30 cellular contexts compared by ENCODE assay signal in genomic region chr12:57780284-57780897, GRCh38. TPM values are rescaled to one million over a fixed set of nuclear protein-coding genes. Genes with fewer than 3 reads are reported as not detected.
DNase-seq lines count a peak whose midpoint lies in the region; ATAC-seq, FAIRE-seq and TF ChIP-seq lines count a peak whose summit lies in the region.
"Had no signal": no experiment of that assay in that cellular context is flagged by ENCODE, and none has a peak within 500 bp of the region (broad histone marks: within the 10 kb centered on the region; RNA-seq: fewer than 3 reads in every experiment).

No MANE protein-coding gene starts in this region.

- intact Hi-C loops in upper lobe of right lung (cut with DNase I) = no loop called here

- peaks cover 18% of the 10 kb centered on the region for H3F3A ChIP-seq in SK-N-SH (replicated peaks; ENCODE audit: insufficient read depth)

- POLR2A ChIA-PET in activated naive CD8-positive, alpha-beta T cell treated with anti-CD3 and anti-CD28 coated beads, Interleukin-2, amount 10 ng/mL, durations not matched to agents 7 days and 5 days (lab: Charles Lee) = interaction anchor here (3.0 kb wide), 1 partner anchor 8 kb away, joined by 29 read pairs; the partner anchor contains the start of genes EEF1AKMT3 and METTL1
- POLR2A ChIA-PET in RWPE1 (lab: Yijun Ruan, JAX; ENCODE audit: low non-redundant PET) (interaction anchor here (0.6 kb wide), 1 partner anchor 8 kb away, joined by 5 read pairs; no protein-coding TSS in a partner anchor), SK-N-SH (lab: Yijun Ruan, JAX) (no interaction called here)

- no peak for TF ChIP-seq CTCF in RWPE1 (conservative IDR thresholded peaks at IDR 0.05; ENCODE audit: low read depth)
- TF ChIP-seq CTCF in upper lobe of right lung (IDR thresholded peaks at IDR 0.05) = no peak
- no peak for TF ChIP-seq CTCF in SK-N-SH (IDR thresholded peaks at IDR 0.05)

- TF ChIP-seq EP300 in SK-N-SH (IDR thresholded peaks at IDR 0.05; ENCODE audit: borderline replicate concordance in 1 of 2, low read depth in 1 of 2, low read length in 1 of 2) = no peak

- peaks cover 33% of the 10 kb centered on the region for H3K4me1 Mint-ChIP-seq in activated naive CD8-positive, alpha-beta T cell treated with anti-CD3 and anti-CD28 coated beads, Interleukin-2, amount 10 ng/mL, durations not matched to agents 7 days and 5 days
- H3K4me1 Mint-ChIP-seq in activated naive CD8-positive, alpha-beta T cell treated with anti-CD3 and anti-CD28 coated beads, Interleukin-2, amount 50 U/mL, for 24 hours = peaks cover 32% of the 10 kb centered on the region

- H3K27me3 Mint-ChIP-seq in activated naive CD8-positive, alpha-beta T cell treated with anti-CD3 and anti-CD28 coated beads, Interleukin-2, amount 10 ng/mL, durations not matched to agents 7 days and 5 days = no peaks in the 10 kb centered on the region
- H3K27me3 Mint-ChIP-seq in activated naive CD8-positive, alpha-beta T cell treated with anti-CD3 and anti-CD28 coated beads, Interleukin-2, amount 50 U/mL, for 24 hours = no peaks in the 10 kb centered on the region
- H3K27me3 Mint-ChIP-seq: progenitor cell of endocrine pancreas had no signal

- H3K9me2 ChIP-seq in SK-N-SH = no peaks in the 10 kb centered on the region

- H3K9me3 ChIP-seq in effector memory CD4-positive, alpha-beta T cell (ENCODE audit: control insufficient read depth, low read length) = no peaks in the 10 kb centered on the region
- H3K9me3 ChIP-seq in upper lobe of right lung (no peaks in the 10 kb centered on the region), SK-N-SH (no peaks in the 10 kb centered on the region)
- H3K9me3 ChIP-seq: adrenal gland, BE2C, esophagus muscularis mucosa, HAP-1, right lobe of liver, transverse colon had no signal

- no peaks in the 10 kb centered on the region for H4K20me1 ChIP-seq in SK-N-SH (ENCODE audit: insufficient read depth)

- peak overlapping the region; percentile 93 for H3K27ac Mint-ChIP-seq in activated naive CD8-positive, alpha-beta T cell treated with anti-CD3 and anti-CD28 coated beads, Interleukin-2, amount 10 ng/mL, durations not matched to agents 7 days and 5 days
- no peak overlapping the region for H3K27ac Mint-ChIP-seq in activated naive CD8-positive, alpha-beta T cell treated with anti-CD3 and anti-CD28 coated beads, Interleukin-2, amount 50 U/mL, for 24 hours
- H3K27ac Mint-ChIP-seq: progenitor cell of endocrine pancreas had no signal

- peaks cover 39% of the 10 kb centered on the region for H3K4me1 ChIP-seq in effector memory CD4-positive, alpha-beta T cell (ENCODE audit: control insufficient read depth, insufficient read depth, low read length, poor library complexity, severe bottlenecking)
- H3K4me1 ChIP-seq in upper lobe of right lung = peaks cover 18% of the 10 kb centered on the region
- peaks cover 0 to 5% of the 10 kb centered on the region in 2 experiments; a peak in 1 of 4 replicates for H3K4me1 ChIP-seq in SK-N-SH (ENCODE audit: control insufficient read depth in 1 of 2, insufficient read depth in 2 of 2, low read depth in 1 of 2, low read length in 1 of 2)
- H3K4me1 ChIP-seq: BE2C, HAP-1 had no signal

- CTCF ChIA-PET in RWPE1 (lab: Yijun Ruan, JAX) = interaction anchor here (1.4 kb wide), 1 partner anchor 20 kb away, joined by 3 read pairs; no protein-coding TSS in a partner anchor
- CTCF ChIA-PET in SK-N-SH (lab: Yijun Ruan, JAX) = no interaction called here

- H3K9me3 Mint-ChIP-seq in activated naive CD8-positive, alpha-beta T cell treated with anti-CD3 and anti-CD28 coated beads, Interleukin-2, amount 10 ng/mL, durations not matched to agents 7 days and 5 days = no peaks in the 10 kb centered on the region
- H3K9me3 Mint-ChIP-seq in activated naive CD8-positive, alpha-beta T cell treated with anti-CD3 and anti-CD28 coated beads, Interleukin-2, amount 50 U/mL, for 24 hours = no peaks in the 10 kb centered on the region

- H3K27me3 ChIP-seq in effector memory CD4-positive, alpha-beta T cell (replicated peaks; ENCODE audit: control insufficient read depth, insufficient read depth, low read length, poor library complexity, severe bottlenecking) = no peaks in the 10 kb centered on the region
- H3K27me3 ChIP-seq in upper lobe of right lung (no peaks in the 10 kb centered on the region), SK-N-SH (ENCODE audit: insufficient read depth) (no peaks in the 10 kb centered on the region)
- H3K27me3 ChIP-seq: adrenal gland, BE2C, esophagus muscularis mucosa, right lobe of liver, transverse colon had no signal

- H3K4me2 ChIP-seq in SK-N-SH = no peak overlapping the region

- H3K4me3 Mint-ChIP-seq in activated naive CD8-positive, alpha-beta T cell treated with anti-CD3 and anti-CD28 coated beads, Interleukin-2, amount 10 ng/mL, durations not matched to agents 7 days and 5 days = peak overlapping the region; percentile 32
- no peak overlapping the region for H3K4me3 Mint-ChIP-seq in activated naive CD8-positive, alpha-beta T cell treated with anti-CD3 and anti-CD28 coated beads, Interleukin-2, amount 50 U/mL, for 24 hours

- no peaks in the 10 kb centered on the region for H3K36me3 ChIP-seq in effector memory CD4-positive, alpha-beta T cell (ENCODE audit: control insufficient read depth, insufficient read depth, low read length)
- H3K36me3 ChIP-seq in upper lobe of right lung = peaks cover 8% of the 10 kb centered on the region
- H3K36me3 ChIP-seq in SK-N-SH (replicated peaks in 1 of 2; ENCODE audit: control insufficient read depth in 1 of 2, insufficient read depth in 2 of 2, low read length in 1 of 2) = peaks cover 7 to 14% of the 10 kb centered on the region in 2 experiments
- H3K36me3 ChIP-seq: transverse colon had no signal

- H3K27ac ChIP-seq in RWPE1 = 0 out of 2 replicates have a peak overlapping the region, but pooled peaks have one; percentile 10
- peak overlapping the region; percentile 61 for H3K27ac ChIP-seq in effector memory CD4-positive, alpha-beta T cell (ENCODE audit: insufficient read depth, low read length, poor library complexity, severe bottlenecking)
- peak overlapping the region; percentile 6 for H3K27ac ChIP-seq in upper lobe of right lung
- H3K27ac ChIP-seq in SK-N-SH (ENCODE audit: low read depth in 2 of 2, low read length in 1 of 2) = no peak overlapping the region
- H3K27ac ChIP-seq: adrenal gland, esophagus muscularis mucosa, right lobe of liver had no signal

- TF ChIP-seq RAD21 in SK-N-SH (IDR thresholded peaks at IDR 0.05; ENCODE audit: low read length) = no peak

- WGBS in SK-N-SH (ENCODE audit: low lambda C conversion rate) = 93% methylated on average over 4 of the region's 4 CpGs

- ATAC-seq in activated naive CD8-positive, alpha-beta T cell treated with anti-CD3 and anti-CD28 coated beads, Interleukin-2, amount 10 ng/mL, durations not matched to agents 7 days and 5 days (ENCODE audit: low read depth) = no peak
- no peak for ATAC-seq in activated naive CD8-positive, alpha-beta T cell treated with anti-CD3 and anti-CD28 coated beads, Interleukin-2, amount 50 U/mL, for 24 hours
- no peak for ATAC-seq in upper lobe of right lung
- ATAC-seq: left ventricle myocardium superior, right lobe of liver had no signal

- no peak overlapping the region for H3K4me3 ChIP-seq in effector memory CD4-positive, alpha-beta T cell (ENCODE audit: insufficient read depth, low read depth, low read length, poor library complexity, severe bottlenecking)
- H3K4me3 ChIP-seq in upper lobe of right lung (no peak overlapping the region), SK-N-SH (ENCODE audit: low read depth in 2 of 2, low read length in 1 of 2) (no peak overlapping the region)
- H3K4me3 ChIP-seq: adrenal gland, esophagus muscularis mucosa, HAP-1, right lobe of liver, transverse colon had no signal

- H3K36me3 Mint-ChIP-seq in activated naive CD8-positive, alpha-beta T cell treated with anti-CD3 and anti-CD28 coated beads, Interleukin-2, amount 10 ng/mL, durations not matched to agents 7 days and 5 days = peaks cover 6% of the 10 kb centered on the region
- peaks cover 13% of the 10 kb centered on the region for H3K36me3 Mint-ChIP-seq in activated naive CD8-positive, alpha-beta T cell treated with anti-CD3 and anti-CD28 coated beads, Interleukin-2, amount 50 U/mL, for 24 hours (ENCODE audit: low read depth)

- no peak overlapping the region for H2AFZ ChIP-seq in SK-N-SH (ENCODE audit: low read depth)

- H3K79me2 ChIP-seq in SK-N-SH (ENCODE audit: insufficient read depth) = peaks cover 21% of the 10 kb centered on the region

- DNase-seq in activated naive CD8-positive, alpha-beta T cell treated with anti-CD3 and anti-CD28 coated beads, Interleukin-2, amount 10 ng/mL, durations not matched to agents 7 days and 5 days = no peak
- DNase-seq in activated naive CD8-positive, alpha-beta T cell treated with anti-CD3 and anti-CD28 coated beads, Interleukin-2, amount 50 U/mL, for 24 hours = no peak
- no peak for DNase-seq in RWPE1 (ENCODE audit: low spot score)
- no peak for DNase-seq in effector memory CD4-positive, alpha-beta T cell
- no peak for DNase-seq in upper lobe of right lung
- DNase-seq in kidney glomerular epithelial cell (lab: John Stamatoyannopoulos, UW) = no peak
- no peak for DNase-seq in SK-N-SH
- DNase-seq in RCC 7860 (ENCODE audit: low spot score) = no peak
- DNase-seq: ACHN; activated CD4-positive, alpha-beta T cell treated with anti-CD3 and anti-CD28 coated beads, Interleukin-2, amount 50 U/mL, for 48 hours; activated effector memory CD4-positive, alpha-beta T cell treated with Interleukin-2 at 50 U/mL for 16 hours; BE2C; dermis blood vessel endothelial cell; islet precursor cell; left ventricle myocardium superior; mesendoderm; NCI-H146; NCI-H2107; NCI-H446; NCI-H82; right lobe of liver; RPMI8226; stimulated activated CD4-positive, alpha-beta T cell treated with anti-CD3 and anti-CD28 coated beads, Interleukin-12 subunit alpha, Interleukin-12 subunit beta, amount 100 ng/mL, for 4 hours; stimulated activated CD4-positive, alpha-beta T cell treated with anti-CD3 and anti-CD28 coated beads, Interleukin-4, amount 100 ng/mL, for 1 hour; transverse colon had no signal

- no peak for FAIRE-seq in RCC 7860 (lab: Jason Lieb, UNC)
- FAIRE-seq: endometrium had no signal

- H3K9ac ChIP-seq in SK-N-SH = no peak overlapping the region

RNA-seq across cellular contexts. Expression of gene TSFM, which starts 2.2 kb away (rescaled TPM):
- 10 to 100 TPM; 23.0 to 24.4 TPM for total RNA-seq in activated naive CD8-positive, alpha-beta T cell treated with anti-CD3 and anti-CD28 coated beads, Interleukin-2, amount 10 ng/mL, durations not matched to agents 7 days and 5 days
- 24.3 TPM for total RNA-seq in upper lobe of right lung
- 23.0 and 28.7 TPM in 2 replicates for polyA plus RNA-seq in SK-N-SH (2012; rRNA removed)
- polyA plus RNA-seq in SK-N-SH (2012; cell fraction: cytosol; rRNA removed) = 21.6 and 24.8 TPM in 2 replicates
- 22.6 and 32.2 TPM in 2 replicates for polyA plus RNA-seq in SK-N-SH (2012; cell fraction: nucleus; rRNA removed)

RNA-seq across cellular contexts. Expression of gene EEF1AKMT3, which starts 8.0 kb away (rescaled TPM):
- total RNA-seq in activated naive CD8-positive, alpha-beta T cell treated with anti-CD3 and anti-CD28 coated beads, Interleukin-2, amount 10 ng/mL, durations not matched to agents 7 days and 5 days = 1 to 10 TPM; 3.8 to 4.1 TPM
- 8.0 TPM for total RNA-seq in upper lobe of right lung
- polyA plus RNA-seq in SK-N-SH (2012; rRNA removed) = 10.3 and 10.8 TPM in 2 replicates
- 10.6 and 11.1 TPM in 2 replicates for polyA plus RNA-seq in SK-N-SH (2012; cell fraction: cytosol; rRNA removed)
- polyA plus RNA-seq in SK-N-SH (2012; cell fraction: nucleus; rRNA removed) = 12.7 and 13.1 TPM in 2 replicates

RNA-seq across cellular contexts. Expression of gene METTL1, which starts 8.5 kb away (rescaled TPM):
- 10 to 100 TPM; 13.9 to 14.9 TPM for total RNA-seq in activated naive CD8-positive, alpha-beta T cell treated with anti-CD3 and anti-CD28 coated beads, Interleukin-2, amount 10 ng/mL, durations not matched to agents 7 days and 5 days
- total RNA-seq in upper lobe of right lung = 26.9 TPM
- polyA plus RNA-seq in SK-N-SH (2012; rRNA removed) = 28.0 and 33.2 TPM in 2 replicates
- 21.1 and 21.7 TPM in 2 replicates for polyA plus RNA-seq in SK-N-SH (2012; cell fraction: cytosol; rRNA removed)
- polyA plus RNA-seq in SK-N-SH (2012; cell fraction: nucleus; rRNA removed) = 65.6 and 65.7 TPM in 2 replicates

RNA-seq across cellular contexts. Expression of gene CYP27B1, which starts 13.5 kb away (rescaled TPM):
- 1 to 10 TPM; 2.4 to 2.6 TPM for total RNA-seq in activated naive CD8-positive, alpha-beta T cell treated with anti-CD3 and anti-CD28 coated beads, Interleukin-2, amount 10 ng/mL, durations not matched to agents 7 days and 5 days
- 2.0 TPM for total RNA-seq in upper lobe of right lung
- 1.7 and 2.3 TPM in 2 replicates for polyA plus RNA-seq in SK-N-SH (2012; rRNA removed)
- polyA plus RNA-seq in SK-N-SH (2012; cell fraction: cytosol; rRNA removed) = 0.41 and 0.59 TPM in 2 replicates
- 19.4 TPM in 2 replicates for polyA plus RNA-seq in SK-N-SH (2012; cell fraction: nucleus; rRNA removed)
- total RNA-seq: left ventricle myocardium superior had no signal

RNA-seq across cellular contexts. Expression of gene MARCHF9, which starts 25.5 kb away (rescaled TPM):
- total RNA-seq in activated naive CD8-positive, alpha-beta T cell treated with anti-CD3 and anti-CD28 coated beads, Interleukin-2, amount 10 ng/mL, durations not matched to agents 7 days and 5 days = 10 to 100 TPM; 37.1 to 38.3 TPM
- 21.2 TPM for total RNA-seq in upper lobe of right lung
- polyA plus RNA-seq in SK-N-SH (2012; rRNA removed) = 21.2 and 24.2 TPM in 2 replicates
- 11.5 and 17.1 TPM in 2 replicates for polyA plus RNA-seq in SK-N-SH (2012; cell fraction: cytosol; rRNA removed)
- polyA plus RNA-seq in SK-N-SH (2012; cell fraction: nucleus; rRNA removed) = 37.4 and 43.9 TPM in 2 replicates

Comparison
In these comparisons a context has a peak if more than half of its experiments do, and no peak if none do; other contexts are left out.
1. H3K27ac ChIP-seq: peak in RWPE1 (single experiment), effector memory CD4-positive, alpha-beta T cell (single experiment) and upper lobe of right lung (single experiment); none in SK-N-SH (0 of 2).